Comparison of ENCODE assay signal across 8 cellular contexts in genomic region chr12:53379389-53380103, GRCh38.
A peak's percentile ranks its signal among the peaks of the same experiment; 100 is the strongest.
DNase-seq lines count a peak whose midpoint lies in the region; ATAC-seq lines count a peak whose summit lies in the region.

No MANE protein-coding gene starts in this region.

- peak; percentile 77 for ATAC-seq in GM19324 (IDR thresholded peaks at IDR 0.05; ENCODE audit: low FRiP score, unreplicated experiment)
- ATAC-seq in HG03457 (IDR thresholded peaks at IDR 0.05; ENCODE audit: unreplicated experiment), result peak; percentile 59

- DNase-seq in C1 segment of cervical spinal cord (lab: John Stamatoyannopoulos, UW) (peak; percentile 96 to 100 (median 100)), NCI-H524 (lab: John Stamatoyannopoulos, UW) (peak; percentile 100), dedifferentiated amniotic fluid mesenchymal stem cell (ENCODE audit: extremely low spot score) (peak; percentile 100), left kidney (ENCODE audit: low read depth, low spot score) (peak; percentile 100)
- peak; percentile 89 to 97 for DNase-seq in activated CD4-positive, alpha-beta T cell treated with anti-CD3 and anti-CD28 coated beads for 4 hours
- DNase-seq in stimulated activated CD4-positive, alpha-beta T cell treated with anti-CD3 and anti-CD28 coated beads, Interleukin-1b, Interleukin-23, amount 100 ng/mL, for 48 hours, result peak; percentile 99

Comparison
In these comparisons a context has a peak if more than half of its experiments do, and no peak if none do; other contexts are left out.
1. Peak in every context shown above with its lines: DNase-seq and ATAC-seq.